Comparison of ENCODE assay signal across 11 cellular contexts in the genomic region with DNA sequence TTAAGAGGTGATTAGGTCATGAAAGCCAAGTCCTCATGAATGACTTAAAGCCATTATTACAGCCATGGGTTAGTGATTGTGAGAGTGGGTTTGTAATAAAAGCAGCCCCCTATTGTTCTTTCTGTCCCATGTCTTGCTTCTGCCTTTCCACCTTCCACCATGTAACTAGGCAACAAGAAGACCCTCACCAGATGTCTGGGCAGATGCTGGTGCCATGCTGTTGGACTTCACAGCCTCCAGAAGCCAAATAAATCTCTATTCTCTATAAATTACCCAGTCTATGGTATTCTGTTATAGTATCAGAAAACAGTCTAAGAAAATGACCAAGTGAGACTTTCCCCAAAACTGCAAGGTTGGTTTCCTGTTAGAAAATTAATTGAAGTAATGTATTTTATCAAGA.
"Had no signal": no experiment of that assay in that cellular context is flagged by ENCODE, and none has a peak within 500 bp of the region (broad histone marks: within the 10 kb centered on the region; RNA-seq: fewer than 3 reads in every experiment).

No MANE protein-coding gene starts in this region.

- H3K4me3 ChIP-seq: GM23248, GM23338, HAP-1 had no signal

- ATAC-seq: GM23338, HCT116 had no signal

- H3K27ac ChIP-seq: GM23248 had no signal

- H2AFZ ChIP-seq: GM23248, GM23338 had no signal

- H3K9ac ChIP-seq: GM23248 had no signal

- H3K9me3 ChIP-seq: HAP-1 had no signal

- DNase-seq: GM23248, GOT3, H7, H9, HCEC 1CT, HFFc6 had no signal

- FAIRE-seq: H1, H54 had no signal

- H3K36me3 ChIP-seq: HAP-1 had no signal

- H3K4me1 ChIP-seq: HAP-1 had no signal

- H3K4me2 ChIP-seq: GM23338 had no signal
